Comparison of ENCODE assay signal across 9 cellular contexts in the genomic region with DNA sequence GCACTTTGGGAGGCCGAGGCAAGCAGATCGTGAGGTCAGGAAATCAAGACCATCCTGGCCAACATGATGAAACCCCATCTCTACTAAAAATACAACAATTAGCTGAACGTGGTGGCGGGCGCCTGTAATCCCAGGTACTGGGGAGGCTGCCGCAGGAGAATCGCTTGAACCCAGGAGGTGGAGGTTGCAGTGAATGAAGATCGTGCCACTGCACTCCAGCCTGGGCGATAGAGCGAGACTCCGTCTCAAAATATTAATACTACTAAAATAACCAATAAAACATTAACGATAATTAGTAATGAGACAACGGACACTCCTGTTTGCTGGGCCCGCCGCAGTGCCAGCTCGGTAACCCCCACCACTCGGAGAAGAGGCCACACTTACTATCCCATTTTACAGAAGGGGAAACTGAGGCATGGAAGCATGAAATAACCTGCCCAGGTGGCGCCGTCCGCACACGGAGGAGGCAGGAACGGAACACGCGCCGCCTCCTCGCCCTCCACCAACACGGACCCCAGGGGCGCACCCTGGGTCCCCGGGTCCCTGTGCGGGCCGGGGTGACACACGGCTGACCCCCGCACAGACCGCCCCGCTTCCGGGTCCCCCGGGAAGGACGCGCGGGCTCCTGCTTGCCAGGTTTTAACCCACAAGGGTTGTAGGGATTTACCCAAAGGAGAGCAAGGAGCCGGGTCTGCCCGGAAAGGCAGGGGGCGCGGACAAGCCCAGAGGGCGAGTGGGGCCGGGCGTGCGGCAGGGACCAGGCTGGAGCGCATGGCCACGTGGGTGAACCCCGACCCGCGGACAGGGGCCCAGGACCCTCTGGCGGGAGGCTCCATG. TPM values are rescaled to one million over a fixed set of nuclear protein-coding genes. Genes with fewer than 3 reads are reported as not detected.
DNase-seq lines count a peak whose midpoint lies in the region; ATAC-seq, FAIRE-seq and TF ChIP-seq lines count a peak whose summit lies in the region.
"Had no signal": no experiment of that assay in that cellular context is flagged by ENCODE, and none has a peak within 500 bp of the region (broad histone marks: within the 10 kb centered on the region; RNA-seq: fewer than 3 reads in every experiment).

No MANE protein-coding gene starts in this region.

- no peak for ATAC-seq in CD8-positive, alpha-beta T cell
- no peak for ATAC-seq in activated CD8-positive, alpha-beta T cell treated with anti-CD3 and anti-CD28 coated beads for 36 hours
- no peak for ATAC-seq in left colon
- no peak for ATAC-seq in GM21367 (IDR thresholded peaks at IDR 0.05; ENCODE audit: unreplicated experiment)

- dilution Hi-C loops in keratinocyte (cut with MboI; ENCODE audit: extremely low pct_ligation_motif_present, low sequenced_read_pairs): no loop called here

- H3K9me3 ChIP-seq in CD8-positive, alpha-beta T cell (ENCODE audit: low read length): no peaks in the 10 kb centered on the region
- H3K9me3 ChIP-seq in keratinocyte (ENCODE audit: control insufficient read depth, low read depth, low read length): no peaks in the 10 kb centered on the region

- CTCF ChIA-PET in CD8-positive, alpha-beta T cell (lab: Charles Lee): interaction anchor here (6.4 kb wide), 1 partner anchor 47 kb away, joined by 47 read pairs; no protein-coding TSS in a partner anchor
- CTCF ChIA-PET in activated CD8-positive, alpha-beta T cell treated with anti-CD3 and anti-CD28 coated beads for 36 hours (lab: Charles Lee): no interaction called here

- intact Hi-C loops in CD8-positive, alpha-beta T cell (cut with DNase I, micrococcal nuclease): loop anchor here (2.0 to 5.0 kb wide), 2 partner anchors 141 to 166 kb away; no protein-coding TSS in a partner anchor
- intact Hi-C loops in activated CD8-positive, alpha-beta T cell treated with anti-CD3 and anti-CD28 coated beads for 36 hours (cut with micrococcal nuclease): no loop called here
- intact Hi-C loops in left colon (cut with DNase I, micrococcal nuclease): no loop called here

- no peaks in the 10 kb centered on the region for H3K9me1 ChIP-seq in keratinocyte (ENCODE audit: control insufficient read depth, extremely low read depth, insufficient read depth, low read length)

- peak overlapping the region; percentile 71 for H3K4me3 Mint-ChIP-seq in CD8-positive, alpha-beta T cell
- H3K4me3 Mint-ChIP-seq in activated CD8-positive, alpha-beta T cell treated with anti-CD3 and anti-CD28 coated beads for 36 hours: peak overlapping the region; percentile 67

- peaks cover 9% of the 10 kb centered on the region for H4K20me1 ChIP-seq in keratinocyte (ENCODE audit: control insufficient read depth, extremely low read depth, insufficient read depth, low read length)

- DNase-seq in CD8-positive, alpha-beta T cell: peak in 1 of 7 experiments; percentile 24
- DNase-seq in activated CD8-positive, alpha-beta T cell treated with anti-CD3 and anti-CD28 coated beads for 36 hours: no peak
- DNase-seq in keratinocyte (ENCODE audit: low read depth, low spot score) (no peak), foreskin fibroblast (no peak), left colon (no peak)
- DNase-seq: DMS79 treated with DMSO at 0.1 percent for 48 hours; effector CD4-positive, alpha-beta T cell had no signal

- no peaks in the 10 kb centered on the region for H3K9me3 Mint-ChIP-seq in CD8-positive, alpha-beta T cell
- H3K9me3 Mint-ChIP-seq in activated CD8-positive, alpha-beta T cell treated with anti-CD3 and anti-CD28 coated beads for 36 hours: no peaks in the 10 kb centered on the region

- no peak overlapping the region for H3K4me3 ChIP-seq in CD8-positive, alpha-beta T cell (ENCODE audit: low read depth, low read length)
- H3K4me3 ChIP-seq in keratinocyte (ENCODE audit: control insufficient read depth in 2 of 3, extremely low read depth in 1 of 3, insufficient read depth in 2 of 3, low read depth in 1 of 3, low read length in 3 of 3) (peak overlapping the region in 1 of 3 experiments; percentile 22), foreskin fibroblast (ENCODE audit: low read depth in 1 of 2, low read length in 2 of 2) (peak overlapping the region in 1 of 2 donors; percentile 15)

- H3K4me1 Mint-ChIP-seq in CD8-positive, alpha-beta T cell (ENCODE audit: low read depth): peaks cover 45% of the 10 kb centered on the region
- H3K4me1 Mint-ChIP-seq in activated CD8-positive, alpha-beta T cell treated with anti-CD3 and anti-CD28 coated beads for 36 hours (ENCODE audit: low read depth): peaks cover 40% of the 10 kb centered on the region

- H2AFZ ChIP-seq in keratinocyte (ENCODE audit: control insufficient read depth, low read length): no peak overlapping the region

- no peak for TF ChIP-seq CTCF in CD8-positive, alpha-beta T cell (IDR thresholded peaks at IDR 0.05)
- TF ChIP-seq CTCF in activated CD8-positive, alpha-beta T cell treated with anti-CD3 and anti-CD28 coated beads for 36 hours (IDR thresholded peaks at IDR 0.05): no peak
- TF ChIP-seq CTCF in keratinocyte (optimal IDR thresholded peaks at IDR 0.05 in 1 of 3, IDR thresholded peaks at IDR 0.05 in 1 of 3, conservative IDR thresholded peaks at IDR 0.05 in 1 of 3; ENCODE audit: extremely low read depth in 1 of 3, insufficient read depth in 2 of 3, low read length in 3 of 3) (no peak), foreskin fibroblast (IDR thresholded peaks at IDR 0.05; ENCODE audit: low read depth, low read length) (no peak)

- H3K4me2 ChIP-seq in keratinocyte (ENCODE audit: control insufficient read depth, extremely low read depth, insufficient read depth, low read depth, low read length): peak overlapping the region; percentile 16

- peaks cover 11% of the 10 kb centered on the region for H3K36me3 Mint-ChIP-seq in CD8-positive, alpha-beta T cell
- peaks cover 9% of the 10 kb centered on the region for H3K36me3 Mint-ChIP-seq in activated CD8-positive, alpha-beta T cell treated with anti-CD3 and anti-CD28 coated beads for 36 hours (ENCODE audit: low read depth)

- H3K79me2 ChIP-seq in keratinocyte (ENCODE audit: control insufficient read depth, insufficient read depth, low read length): peaks cover 37% of the 10 kb centered on the region

- H3K27me3 Mint-ChIP-seq in CD8-positive, alpha-beta T cell (ENCODE audit: low read depth): peaks cover 3% of the 10 kb centered on the region
- H3K27me3 Mint-ChIP-seq in activated CD8-positive, alpha-beta T cell treated with anti-CD3 and anti-CD28 coated beads for 36 hours: no peaks in the 10 kb centered on the region

- peak overlapping the region; percentile 88 for H3K27ac Mint-ChIP-seq in CD8-positive, alpha-beta T cell
- peak overlapping the region; percentile 66 for H3K27ac Mint-ChIP-seq in activated CD8-positive, alpha-beta T cell treated with anti-CD3 and anti-CD28 coated beads for 36 hours

- H3K27me3 ChIP-seq in CD8-positive, alpha-beta T cell (ENCODE audit: insufficient read depth, low read length): no peaks in the 10 kb centered on the region
- H3K27me3 ChIP-seq in keratinocyte (ENCODE audit: control insufficient read depth, extremely low read depth, insufficient read depth, low read length): no peaks in the 10 kb centered on the region

- POLR2A ChIA-PET in CD8-positive, alpha-beta T cell (lab: Charles Lee): interaction anchor here (6.5 kb wide), 1 partner anchor 17 kb away, joined by 107 read pairs; the partner anchor contains the start of genes MED16 and RNU6-9
- POLR2A ChIA-PET in activated CD8-positive, alpha-beta T cell treated with anti-CD3 and anti-CD28 coated beads for 36 hours (lab: Charles Lee): no interaction called here

- no peak overlapping the region for H3K9ac ChIP-seq in keratinocyte (ENCODE audit: control insufficient read depth, extremely low read depth, insufficient read depth, low read length)

- no peak for FAIRE-seq in keratinocyte (lab: Jason Lieb, UNC)

- no peaks in the 10 kb centered on the region for H3K36me3 ChIP-seq in CD8-positive, alpha-beta T cell (ENCODE audit: insufficient read depth, low read length)
- peaks cover 0 to 2% of the 10 kb centered on the region in 2 experiments for H3K36me3 ChIP-seq in keratinocyte (ENCODE audit: control insufficient read depth in 2 of 2, extremely low read depth in 1 of 2, insufficient read depth in 2 of 2, low read length in 2 of 2)

- peaks cover 50% of the 10 kb centered on the region for H3K4me1 ChIP-seq in CD8-positive, alpha-beta T cell (ENCODE audit: insufficient read depth, low read length)
- H3K4me1 ChIP-seq in keratinocyte (ENCODE audit: control insufficient read depth, extremely low read depth, insufficient read depth, low read length): peaks cover 6% of the 10 kb centered on the region

- no peak overlapping the region for H3K27ac ChIP-seq in CD8-positive, alpha-beta T cell (ENCODE audit: low read depth, low read length)
- no peak overlapping the region for H3K27ac ChIP-seq in keratinocyte (ENCODE audit: control insufficient read depth, insufficient read depth, low read length)

RNA-seq across cellular contexts. Expression of gene R3HDM4, which starts 1.6 kb away (rescaled TPM):
- total RNA-seq in CD8-positive, alpha-beta T cell: 100 to 1,000 TPM; 242 to 261 TPM
- 10 to 100 TPM; 58.4 to 61.5 TPM for total RNA-seq in activated CD8-positive, alpha-beta T cell treated with anti-CD3 and anti-CD28 coated beads for 36 hours
- polyA plus RNA-seq in keratinocyte: 33.5 to 48.0 TPM (median 47.9 TPM) in 3 replicates
- polyA plus RNA-seq in keratinocyte (2011; ENCODE audit: low read depth): 8.9 TPM
- polyA plus RNA-seq in keratinocyte (2011; cell fraction: cytosol; rRNA removed): 29.4 and 48.9 TPM in 2 replicates
- polyA plus RNA-seq in keratinocyte (2011; cell fraction: nucleus; rRNA removed): 41.7 and 60.5 TPM in 2 replicates
- 49.5 and 55.4 TPM in 2 replicates for polyA plus RNA-seq in keratinocyte (2012; ENCODE audit: low replicate concordance)
- 18.7 to 45.3 TPM (median 35.7 TPM) in 3 replicates for polyA minus RNA-seq in keratinocyte
- polyA minus RNA-seq in keratinocyte (2011; cell fraction: cytosol; rRNA and poly(A)+ RNA removed): 58.3 TPM
- polyA minus RNA-seq in keratinocyte (2011; cell fraction: nucleus; rRNA and poly(A)+ RNA removed): 17.5 and 19.2 TPM in 2 replicates
- total RNA-seq in left colon: 10 to 100 TPM; 54.6 to 66.4 TPM

RNA-seq across cellular contexts. Expression of gene KISS1R, which starts 5.7 kb away (rescaled TPM):
- total RNA-seq in CD8-positive, alpha-beta T cell: under 1 TPM; 0.81 to 0.90 TPM
- 10 to 100 TPM; 14.0 to 15.5 TPM for total RNA-seq in activated CD8-positive, alpha-beta T cell treated with anti-CD3 and anti-CD28 coated beads for 36 hours
- polyA plus RNA-seq in keratinocyte: not detected in 3 replicates
- polyA plus RNA-seq in keratinocyte (2011; ENCODE audit: low read depth): not detected
- not detected in 2 replicates for polyA plus RNA-seq in keratinocyte (2011; cell fraction: cytosol; rRNA removed)
- polyA plus RNA-seq in keratinocyte (2011; cell fraction: nucleus; rRNA removed): not detected in 2 replicates
- polyA plus RNA-seq in keratinocyte (2012; ENCODE audit: low replicate concordance): not detected in 2 replicates
- polyA minus RNA-seq in keratinocyte: not detected in 3 replicates
- polyA minus RNA-seq in keratinocyte (2011; cell fraction: cytosol; rRNA and poly(A)+ RNA removed): not detected
- polyA minus RNA-seq in keratinocyte (2011; cell fraction: nucleus; rRNA and poly(A)+ RNA removed): not detected in 2 replicates
- total RNA-seq in left colon: not detected
- total RNA-seq: NCI-H460 had no signal

RNA-seq across cellular contexts. Expression of gene ARID3A, which starts 14.4 kb away (rescaled TPM):
- total RNA-seq in CD8-positive, alpha-beta T cell: 1 to 10 TPM; 2.0 to 2.7 TPM
- 10 to 100 TPM; 18.7 to 22.1 TPM for total RNA-seq in activated CD8-positive, alpha-beta T cell treated with anti-CD3 and anti-CD28 coated beads for 36 hours
- polyA plus RNA-seq in keratinocyte: 2.6 to 3.4 TPM (median 3.1 TPM) in 3 replicates
- polyA plus RNA-seq in keratinocyte (2011; ENCODE audit: low read depth): 2.9 TPM
- 2.4 and 3.7 TPM in 2 replicates for polyA plus RNA-seq in keratinocyte (2011; cell fraction: cytosol; rRNA removed)
- polyA plus RNA-seq in keratinocyte (2011; cell fraction: nucleus; rRNA removed): 6.7 and 7.0 TPM in 2 replicates
- 2.8 and 5.1 TPM in 2 replicates for polyA plus RNA-seq in keratinocyte (2012; ENCODE audit: low replicate concordance)
- polyA minus RNA-seq in keratinocyte: 4.9 to 31.0 TPM (median 10.5 TPM) in 3 replicates
- 14.2 TPM for polyA minus RNA-seq in keratinocyte (2011; cell fraction: cytosol; rRNA and poly(A)+ RNA removed)
- 6.9 and 15.6 TPM in 2 replicates for polyA minus RNA-seq in keratinocyte (2011; cell fraction: nucleus; rRNA and poly(A)+ RNA removed)
- 10 to 100 TPM; 10.7 to 11.6 TPM for total RNA-seq in left colon

RNA-seq across cellular contexts. Expression of gene RNU6-9, which starts 18.1 kb away (rescaled TPM):
- not detected for total RNA-seq in CD8-positive, alpha-beta T cell
- total RNA-seq in activated CD8-positive, alpha-beta T cell treated with anti-CD3 and anti-CD28 coated beads for 36 hours: not detected
- not detected in 3 replicates for polyA plus RNA-seq in keratinocyte
- polyA plus RNA-seq in keratinocyte (2011; ENCODE audit: low read depth): not detected
- polyA plus RNA-seq in keratinocyte (2011; cell fraction: cytosol; rRNA removed): not detected in 2 replicates
- not detected in 2 replicates for polyA plus RNA-seq in keratinocyte (2011; cell fraction: nucleus; rRNA removed)
- not detected in 2 replicates for polyA plus RNA-seq in keratinocyte (2012; ENCODE audit: low replicate concordance)
- not detected in 3 replicates for polyA minus RNA-seq in keratinocyte
- polyA minus RNA-seq in keratinocyte (2011; cell fraction: cytosol; rRNA and poly(A)+ RNA removed): not detected
- polyA minus RNA-seq in keratinocyte (2011; cell fraction: nucleus; rRNA and poly(A)+ RNA removed): not detected in 2 replicates
- not detected for total RNA-seq in left colon
- total RNA-seq: NCI-H460 had no signal

RNA-seq across cellular contexts. Expression of gene MED16, which starts 18.4 kb away (rescaled TPM):
- 10 to 100 TPM; 32.6 to 35.3 TPM for total RNA-seq in CD8-positive, alpha-beta T cell
- total RNA-seq in activated CD8-positive, alpha-beta T cell treated with anti-CD3 and anti-CD28 coated beads for 36 hours: 10 to 100 TPM; 37.6 to 37.8 TPM
- 9.7 to 20.3 TPM (median 12.0 TPM) in 3 replicates for polyA plus RNA-seq in keratinocyte
- 14.3 TPM for polyA plus RNA-seq in keratinocyte (2011; ENCODE audit: low read depth)
- polyA plus RNA-seq in keratinocyte (2011; cell fraction: cytosol; rRNA removed): 9.1 and 21.9 TPM in 2 replicates
- polyA plus RNA-seq in keratinocyte (2011; cell fraction: nucleus; rRNA removed): 17.4 and 22.9 TPM in 2 replicates
- polyA plus RNA-seq in keratinocyte (2012; ENCODE audit: low replicate concordance): 13.4 and 35.7 TPM in 2 replicates
- 16.1 to 51.3 TPM (median 18.7 TPM) in 3 replicates for polyA minus RNA-seq in keratinocyte
- polyA minus RNA-seq in keratinocyte (2011; cell fraction: cytosol; rRNA and poly(A)+ RNA removed): 92.7 TPM
- polyA minus RNA-seq in keratinocyte (2011; cell fraction: nucleus; rRNA and poly(A)+ RNA removed): 30.8 and 36.4 TPM in 2 replicates
- 10 to 100 TPM; 63.1 to 70.6 TPM for total RNA-seq in left colon

Comparison
In these comparisons a context has a peak if more than half of its experiments do, and no peak if none do; other contexts are left out.
1. RNA of gene KISS1R, which starts 5.7 kb away (total RNA-seq): 14.0 to 15.5 TPM in activated CD8-positive, alpha-beta T cell treated with anti-CD3 and anti-CD28 coated beads for 36 hours; 0.81 to 0.90 TPM in CD8-positive, alpha-beta T cell and not detected in left colon; every median in the first group is over 4 times any median in the second.
2. intact Hi-C loops: an anchor here in CD8-positive, alpha-beta T cell (2.0 to 5.0 kb wide); none called in activated CD8-positive, alpha-beta T cell treated with anti-CD3 and anti-CD28 coated beads for 36 hours and left colon.